ENCODE assay signal across 11 cellular contexts in genomic region chr1:11594222-11594621, GRCh38.
DNase-seq lines count a peak whose midpoint lies in the region; ATAC-seq and TF ChIP-seq lines count a peak whose summit lies in the region.
"Had no signal": no experiment of that assay in that cellular context is flagged by ENCODE, and none has a peak within 500 bp of the region (broad histone marks: within the 10 kb centered on the region; RNA-seq: fewer than 3 reads in every experiment).

No MANE protein-coding gene starts in this region.

- no peak overlapping the region for H3K4me3 Mint-ChIP-seq in progenitor cell of endocrine pancreas (ENCODE audit: low read depth)

- TF ChIP-seq CTCF in foreskin fibroblast (IDR thresholded peaks at IDR 0.05; ENCODE audit: low read depth, low read length): no peak
- TF ChIP-seq CTCF in progenitor cell of endocrine pancreas (IDR thresholded peaks at IDR 0.05; ENCODE audit: unreplicated experiment): peak; percentile 52

- no peak for ATAC-seq in HG03196 (IDR thresholded peaks at IDR 0.05; ENCODE audit: unreplicated experiment)

- no peaks in the 10 kb centered on the region for H3K9me3 Mint-ChIP-seq in progenitor cell of endocrine pancreas (ENCODE audit: low read depth)

- H3K4me3 ChIP-seq in foreskin fibroblast (ENCODE audit: low read depth in 1 of 2, low read length in 2 of 2): no peak overlapping the region
- H3K4me3 ChIP-seq: thoracic aorta had no signal

- H3K27me3 Mint-ChIP-seq in progenitor cell of endocrine pancreas: peaks cover 12% of the 10 kb centered on the region

- peak; percentile 12 for DNase-seq in activated CD4-positive, alpha-beta T cell treated with anti-CD3 and anti-CD28 coated beads for 48 hours
- no peak for DNase-seq in activated CD4-positive, alpha-beta T cell treated with anti-CD3 and anti-CD28 coated beads, Interleukin-2, amount 50 U/mL, for 1 hour
- DNase-seq in SK-N-DZ (ENCODE audit: low spot score): peak; percentile 47
- peak; percentile 42 to 55 for DNase-seq in foreskin fibroblast
- DNase-seq in progenitor cell of endocrine pancreas (ENCODE audit: low spot score, unreplicated experiment): no peak
- DNase-seq in C1 segment of cervical spinal cord (lab: John Stamatoyannopoulos, UW): no peak
- no peak for DNase-seq in RPMI8226
- DNase-seq: activated CD4-positive, CD25-positive, alpha-beta regulatory T cell; NCI-H2029 had no signal

- no peak overlapping the region for H3K27ac Mint-ChIP-seq in progenitor cell of endocrine pancreas

- H3K36me3 Mint-ChIP-seq in progenitor cell of endocrine pancreas (ENCODE audit: insufficient read depth): no peaks in the 10 kb centered on the region

- peaks cover 2% of the 10 kb centered on the region for H3K4me1 Mint-ChIP-seq in progenitor cell of endocrine pancreas (ENCODE audit: low read depth)

Comparison
In these comparisons a context has a peak if more than half of its experiments do, and no peak if none do; other contexts are left out.
1. DNase-seq: peak in activated CD4-positive, alpha-beta T cell treated with anti-CD3 and anti-CD28 coated beads for 48 hours (single experiment), SK-N-DZ (single experiment) and foreskin fibroblast (2 of 2); none in activated CD4-positive, alpha-beta T cell treated with anti-CD3 and anti-CD28 coated beads, Interleukin-2, amount 50 U/mL, for 1 hour (single experiment), progenitor cell of endocrine pancreas (single experiment), C1 segment of cervical spinal cord (0 of 14) and RPMI8226 (single experiment).